In genomic region chr7:47181609-47182264, GRCh38 we compare ENCODE assay signal across 17 cellular contexts.
DNase-seq lines count a peak whose midpoint lies in the region; ATAC-seq and TF ChIP-seq lines count a peak whose summit lies in the region.
"Had no signal": no experiment of that assay in that cellular context is flagged by ENCODE, and none has a peak within 500 bp of the region (broad histone marks: within the 10 kb centered on the region; RNA-seq: fewer than 3 reads in every experiment).

No MANE protein-coding gene starts in this region.

- no peaks in the 10 kb centered on the region for H3K4me1 ChIP-seq in mucosa of descending colon (ENCODE audit: low read depth)
- peaks cover 0 to 13% (median 8%) of the 10 kb centered on the region in 4 donors for H3K4me1 ChIP-seq in upper lobe of left lung

- H3K9me3 ChIP-seq in mucosa of descending colon (no peaks in the 10 kb centered on the region), upper lobe of left lung (no peaks in the 10 kb centered on the region)

- ATAC-seq in mucosa of descending colon (peak; percentile 76), upper lobe of left lung (ENCODE audit: low FRiP score in 2 of 2) (peak; percentile 34 to 65), GM21619 (IDR thresholded peaks at IDR 0.05; ENCODE audit: unreplicated experiment) (no peak), GM19452 (IDR thresholded peaks at IDR 0.05; ENCODE audit: unreplicated experiment) (no peak)
- ATAC-seq: esophagus mucosa had no signal

- 64 to 70% methylated on average over 5 of the region's 5 CpGs for WGBS in upper lobe of left lung, 2 donors

- H3K4me3 ChIP-seq in mucosa of descending colon: no peak overlapping the region
- H3K4me3 ChIP-seq in upper lobe of left lung: no peak overlapping the region

- H3K36me3 ChIP-seq in mucosa of descending colon (ENCODE audit: low read depth) (no peaks in the 10 kb centered on the region), upper lobe of left lung (no peaks in the 10 kb centered on the region)

- peak; percentile 32 for DNase-seq in NCI-H1092 treated with DMSO at 0.1 percent for 48 hours (lab: John Stamatoyannopoulos, UW)
- DNase-seq in NCI-H1092 (lab: John Stamatoyannopoulos, UW): no peak
- DNase-seq in cerebellar nuclear complex (lab: John Stamatoyannopoulos, UW): peak; percentile 8 to 29
- DNase-seq in mucosa of descending colon: peak in 1 of 3 donors; percentile 53
- peak in 1 of 2 donors; percentile 51 for DNase-seq in upper lobe of left lung
- DNase-seq in activated naive CD4-positive, alpha-beta T cell treated with Interleukin-2 at 50 U/mL for 16 hours: no peak
- DNase-seq: CD4-positive, CD25-positive, alpha-beta regulatory T cell; dermis blood vessel endothelial cell; EL; KG1; naive B cell; NCI-H1105 treated with DMSO at 0.1 percent for 48 hours; NCI-H524 treated with DMSO at 0.1 percent for 48 hours; SW 1271 had no signal

- intact Hi-C loops in mucosa of descending colon (cut with DNase I, micrococcal nuclease): loop anchor here in 1 of 2 donors (5.0 kb wide), 1 partner anchor 1264 kb away; no protein-coding TSS in a partner anchor

- no peaks in the 10 kb centered on the region for H3K27me3 ChIP-seq in upper lobe of left lung

- no peak for TF ChIP-seq POLR2A in upper lobe of left lung (IDR thresholded peaks at IDR 0.05)

- TF ChIP-seq EP300 in upper lobe of left lung (IDR thresholded peaks at IDR 0.05): no peak

- TF ChIP-seq CTCF in mucosa of descending colon (IDR thresholded peaks at IDR 0.05) (no peak), upper lobe of left lung (IDR thresholded peaks at IDR 0.05) (no peak)

- H3K27ac ChIP-seq in upper lobe of left lung: no peak overlapping the region

Comparison
In these comparisons a context has a peak if more than half of its experiments do, and no peak if none do; other contexts are left out.
1. DNase-seq: peak in NCI-H1092 treated with DMSO at 0.1 percent for 48 hours (single experiment) and cerebellar nuclear complex (2 of 2); none in NCI-H1092 (single experiment) and activated naive CD4-positive, alpha-beta T cell treated with Interleukin-2 at 50 U/mL for 16 hours (single experiment).
2. ATAC-seq: peak in mucosa of descending colon (single experiment) and upper lobe of left lung (2 of 2); none in GM21619 (single experiment) and GM19452 (single experiment).